9 cellular contexts compared by ENCODE assay signal in genomic region chr16:67917852-67918236, GRCh38. TPM values are rescaled to one million over a fixed set of nuclear protein-coding genes. Genes with fewer than 3 reads are reported as not detected.
DNase-seq lines count a peak whose midpoint lies in the region; ATAC-seq and TF ChIP-seq lines count a peak whose summit lies in the region.
"Had no signal": no experiment of that assay in that cellular context is flagged by ENCODE, and none has a peak within 500 bp of the region (broad histone marks: within the 10 kb centered on the region; RNA-seq: fewer than 3 reads in every experiment).

No MANE protein-coding gene starts in this region.

- H3K9me3 ChIP-seq in left ventricle myocardium inferior (replicated peaks) (no peaks in the 10 kb centered on the region), aorta (ENCODE audit: control insufficient read depth, low read length) (no peaks in the 10 kb centered on the region)
- H3K9me3 ChIP-seq: right lobe of liver had no signal

- H3K27ac ChIP-seq in left ventricle myocardium inferior (replicated peaks) (peak overlapping the region; percentile 76), aorta (ENCODE audit: low read depth in 1 of 2, low read length in 2 of 2) (no peak overlapping the region)
- H3K27ac ChIP-seq: right lobe of liver had no signal

- peaks cover 7% of the 10 kb centered on the region for H3K36me3 ChIP-seq in left ventricle myocardium inferior
- H3K36me3 ChIP-seq in aorta (ENCODE audit: control insufficient read depth in 1 of 2, insufficient read depth in 2 of 2, low read length in 1 of 2) = no peaks in the 10 kb centered on the region

- DNase-seq in activated CD4-positive, alpha-beta T cell treated with anti-CD3 and anti-CD28 coated beads for 4 hours = peak; percentile 44 to 51
- no peak for DNase-seq in activated CD4-positive, alpha-beta T cell treated with anti-CD3 and anti-CD28 coated beads, Interleukin-2, amount 50 U/mL, for 1 hour
- DNase-seq in activated T-cell treated with anti-CD3 and anti-CD28 coated beads, Interleukin-2, amount 50 U/mL, for 24 hours = no peak
- no peak for DNase-seq in left ventricle myocardium inferior
- peak in 1 of 2 donors; percentile 55 for DNase-seq in stimulated activated naive CD8-positive, alpha-beta T cell treated with anti-CD3 and anti-CD28 coated beads, Interleukin-15, amount 100 ng/mL, for 72 hours
- DNase-seq in OCI-M2 (lab: John Stamatoyannopoulos, UW; ENCODE audit: unreplicated experiment) = no peak
- no peak for DNase-seq in aorta
- DNase-seq: right lobe of liver had no signal

- ATAC-seq in stimulated activated naive CD8-positive, alpha-beta T cell treated with anti-CD3 and anti-CD28 coated beads, Interleukin-15, amount 100 ng/mL, for 72 hours = peak; percentile 100
- ATAC-seq in GM19467 (IDR thresholded peaks at IDR 0.05; ENCODE audit: unreplicated experiment) (no peak), aorta (ENCODE audit: low FRiP score) (no peak)

- H3K4me1 ChIP-seq in left ventricle myocardium inferior (peaks cover 83% of the 10 kb centered on the region), aorta (ENCODE audit: control insufficient read depth in 1 of 2, insufficient read depth in 2 of 2, low read length in 2 of 2) (no peaks in the 10 kb centered on the region)

- TF ChIP-seq CTCF in left ventricle myocardium inferior (IDR thresholded peaks at IDR 0.05; ENCODE audit: borderline replicate concordance) = no peak

- intact Hi-C loops in left ventricle myocardium inferior (cut with micrococcal nuclease) (no loop called here), aorta (cut with DNase I) (no loop called here)

- WGBS in aorta, 2 donors = 68 to 71% methylated on average over 4 of the region's 4 CpGs

- H3K9me3 Mint-ChIP-seq in activated T-cell treated with anti-CD3 and anti-CD28 coated beads, Interleukin-2, amount 50 U/mL, for 24 hours = no peaks in the 10 kb centered on the region
- no peaks in the 10 kb centered on the region for H3K9me3 Mint-ChIP-seq in stimulated activated naive CD8-positive, alpha-beta T cell treated with anti-CD3 and anti-CD28 coated beads, Interleukin-15, amount 100 ng/mL, for 72 hours

- peaks cover 40% of the 10 kb centered on the region for H3K4me1 Mint-ChIP-seq in activated T-cell treated with anti-CD3 and anti-CD28 coated beads, Interleukin-2, amount 50 U/mL, for 24 hours (ENCODE audit: low read depth)
- peaks cover 62% of the 10 kb centered on the region for H3K4me1 Mint-ChIP-seq in stimulated activated naive CD8-positive, alpha-beta T cell treated with anti-CD3 and anti-CD28 coated beads, Interleukin-15, amount 100 ng/mL, for 72 hours

- no peak overlapping the region for H3K4me3 Mint-ChIP-seq in activated T-cell treated with anti-CD3 and anti-CD28 coated beads, Interleukin-2, amount 50 U/mL, for 24 hours
- no peak overlapping the region for H3K4me3 Mint-ChIP-seq in stimulated activated naive CD8-positive, alpha-beta T cell treated with anti-CD3 and anti-CD28 coated beads, Interleukin-15, amount 100 ng/mL, for 72 hours

- H3K27me3 ChIP-seq in left ventricle myocardium inferior (ENCODE audit: low read depth) (no peaks in the 10 kb centered on the region), aorta (ENCODE audit: control insufficient read depth in 1 of 2, insufficient read depth in 2 of 2, low read length in 1 of 2) (no peaks in the 10 kb centered on the region)
- H3K27me3 ChIP-seq: right lobe of liver had no signal

- peaks cover 20% of the 10 kb centered on the region for H3K36me3 Mint-ChIP-seq in activated T-cell treated with anti-CD3 and anti-CD28 coated beads, Interleukin-2, amount 50 U/mL, for 24 hours (ENCODE audit: low read depth)

- peak overlapping the region; percentile 95 for H3K27ac Mint-ChIP-seq in activated T-cell treated with anti-CD3 and anti-CD28 coated beads, Interleukin-2, amount 50 U/mL, for 24 hours
- peak overlapping the region; percentile 14 to 97 for H3K27ac Mint-ChIP-seq in stimulated activated naive CD8-positive, alpha-beta T cell treated with anti-CD3 and anti-CD28 coated beads, Interleukin-15, amount 100 ng/mL, for 72 hours

- H3K27me3 Mint-ChIP-seq in activated T-cell treated with anti-CD3 and anti-CD28 coated beads, Interleukin-2, amount 50 U/mL, for 24 hours = no peaks in the 10 kb centered on the region
- H3K27me3 Mint-ChIP-seq in stimulated activated naive CD8-positive, alpha-beta T cell treated with anti-CD3 and anti-CD28 coated beads, Interleukin-15, amount 100 ng/mL, for 72 hours = no peaks in the 10 kb centered on the region

- H3K4me3 ChIP-seq in left ventricle myocardium inferior (no peak overlapping the region), aorta (ENCODE audit: low read length in 2 of 2) (no peak overlapping the region)
- H3K4me3 ChIP-seq: right lobe of liver had no signal

RNA-seq across cellular contexts. Expression of gene CTRL, which starts 13.8 kb away (rescaled TPM):
- total RNA-seq in left ventricle myocardium inferior (0.71 TPM), aorta (under 1 TPM; 0.84 to 0.90 TPM)
- polyA plus RNA-seq in aorta = 1 to 10 TPM in 1 of 2 donors, not detected in 1; 3.5 TPM

RNA-seq across cellular contexts. Expression of gene PSMB10, which starts 18.8 kb away (rescaled TPM):
- total RNA-seq in left ventricle myocardium inferior (55.8 TPM), aorta (10 to 100 TPM; 27.7 to 39.1 TPM)
- 10 to 100 TPM; 52.3 to 84.3 TPM for polyA plus RNA-seq in aorta

RNA-seq across cellular contexts. Expression of gene PSKH1, which starts 24.8 kb away (rescaled TPM):
- total RNA-seq in left ventricle myocardium inferior (19.5 TPM), aorta (10 to 100 TPM; 29.6 to 30.4 TPM)
- 10 to 100 TPM; 15.2 to 16.2 TPM for polyA plus RNA-seq in aorta

RNA-seq across cellular contexts. Expression of gene LCAT, which starts 26.1 kb away (rescaled TPM):
- total RNA-seq in left ventricle myocardium inferior (23.2 TPM), aorta (10 to 100 TPM; 43.9 to 47.8 TPM)
- 100 to 1,000 TPM in 1 of 2 donors, 10 to 100 TPM in 1; 10.6 to 178 TPM for polyA plus RNA-seq in aorta

RNA-seq across cellular contexts. Expression of gene NRN1L, which starts 33.2 kb away (rescaled TPM):
- 0.49 TPM for total RNA-seq in left ventricle myocardium inferior
- 1 to 10 TPM in 1 of 2 donors, not detected in 1; 2.1 TPM for total RNA-seq in aorta
- 1 to 10 TPM; 1.5 to 3.2 TPM for polyA plus RNA-seq in aorta

Comparison
In these comparisons a context has a peak if more than half of its experiments do, and no peak if none do; other contexts are left out.
1. DNase-seq: peak in activated CD4-positive, alpha-beta T cell treated with anti-CD3 and anti-CD28 coated beads for 4 hours (2 of 2); none in activated CD4-positive, alpha-beta T cell treated with anti-CD3 and anti-CD28 coated beads, Interleukin-2, amount 50 U/mL, for 1 hour (single experiment), activated T-cell treated with anti-CD3 and anti-CD28 coated beads, Interleukin-2, amount 50 U/mL, for 24 hours (single experiment), left ventricle myocardium inferior (single experiment), OCI-M2 (single experiment) and aorta (0 of 2).